8 cellular contexts compared by ENCODE assay signal in the genomic region with DNA sequence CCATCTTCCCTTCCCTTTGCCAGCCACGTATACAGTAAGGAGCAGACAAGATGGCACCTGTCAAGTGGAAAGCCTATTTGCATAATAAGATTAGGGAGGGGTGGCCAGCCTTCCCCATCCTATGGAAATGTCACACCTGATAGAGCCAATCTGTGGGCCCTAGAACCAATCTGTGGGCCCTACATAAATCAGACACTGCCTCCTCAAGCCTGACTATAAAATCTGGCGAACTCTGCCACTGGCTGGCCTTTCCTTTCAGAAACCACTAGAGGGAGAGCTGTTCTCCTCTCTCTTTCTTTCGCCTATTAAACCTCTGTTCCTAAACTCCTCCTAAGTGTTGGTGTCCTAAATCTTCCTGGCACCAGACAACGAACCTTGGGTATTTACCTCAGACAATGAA.
A peak's percentile ranks its signal among the peaks of the same experiment; 100 is the strongest.
DNase-seq lines count a peak whose midpoint lies in the region; ATAC-seq, FAIRE-seq and TF ChIP-seq lines count a peak whose summit lies in the region.
"Had no signal": no experiment of that assay in that cellular context is flagged by ENCODE, and none has a peak within 500 bp of the region (broad histone marks: within the 10 kb centered on the region; RNA-seq: fewer than 3 reads in every experiment).

No MANE protein-coding gene starts in this region.

- no peaks in the 10 kb centered on the region for H3K9me2 ChIP-seq in MM.1S (replicated peaks; ENCODE audit: insufficient read depth, low read length)

- CTCF ChIA-PET in GM12878 (lab: Yijun Ruan, JAX), result interaction anchor here (0.6 to 1.9 kb wide), 8 partner anchors 9 to 534 kb away, joined by 3 to 7 read pairs (median 4); no protein-coding TSS in a partner anchor

- no peak for TF ChIP-seq POLR2A in GM12878 (IDR thresholded peaks at IDR 0.05; ENCODE audit: low read depth, low read length)

- in situ Hi-C loops in GM13977 (cut with MboI; ENCODE audit: low pct_unique_long_range_greater_than_20kb, low sequenced_read_pairs, unreplicated experiment) (no loop called here), GM12878 (cut with MboI) (no loop called here)

- no peak for FAIRE-seq in GM12878 (lab: Jason Lieb, UNC)

- no peak overlapping the region for H3K27ac Mint-ChIP-seq in nephron progenitor cell

- H3K4me3 Mint-ChIP-seq in nephron progenitor cell, result no peak overlapping the region

- H3K9ac ChIP-seq in MM.1S (ENCODE audit: low read length) (no peak overlapping the region), GM12878 (ENCODE audit: control insufficient read depth, insufficient read depth, low read length) (no peak overlapping the region)

- no peaks in the 10 kb centered on the region for H3F3A ChIP-seq in MM.1S (ENCODE audit: insufficient read depth, low read length)

- intact Hi-C loops in GM12878 (cut with micrococcal nuclease; ENCODE audit: unreplicated experiment), result loop anchor here (10.0 kb wide), 1 partner anchor 225 kb away; no protein-coding TSS in a partner anchor

- H3K27ac ChIP-seq in MM.1S (ENCODE audit: low read length), result no peak overlapping the region
- H3K27ac ChIP-seq in GM12878 (ENCODE audit: control insufficient read depth, insufficient read depth), result no peak overlapping the region

- RAD21 ChIA-PET in GM12878 (lab: Charles Lee; ENCODE audit: unreplicated experiment), result no interaction called here

- SMC1A ChIA-PET in GM12878 (lab: Charles Lee; ENCODE audit: uncharacterized antibody, unreplicated experiment), result interaction anchor here (0.9 to 1.6 kb wide), 3 partner anchors 29 to 228 kb away, joined by 3 to 5 read pairs (median 3); no protein-coding TSS in a partner anchor

- no peaks in the 10 kb centered on the region for H3K27me3 ChIP-seq in MM.1S (replicated peaks; ENCODE audit: insufficient read depth, low read length)
- H3K27me3 ChIP-seq in GM12878 (replicated peaks in 1 of 2; ENCODE audit: control insufficient read depth in 2 of 2, insufficient read depth in 2 of 2, low read length in 1 of 2), result no peaks in the 10 kb centered on the region

- no peaks in the 10 kb centered on the region for H3K4me1 Mint-ChIP-seq in nephron progenitor cell

- H4K20me1 ChIP-seq in MM.1S (ENCODE audit: insufficient read depth, low read length) (no peaks in the 10 kb centered on the region), GM12878 (ENCODE audit: control insufficient read depth, insufficient read depth) (no peaks in the 10 kb centered on the region)

- 11% methylated on average over 4 of the region's 4 CpGs for WGBS in GM12878 (ENCODE audit: insufficient coverage, insufficient replicate concordance, low lambda C conversion rate, missing lambda C conversion rate)

- TF ChIP-seq CTCF in GM13977 (IDR thresholded peaks at IDR 0.05; ENCODE audit: extremely low read depth, insufficient read depth, missing control alignments) (peak; percentile 31), MM.1S (IDR thresholded peaks at IDR 0.05; ENCODE audit: low read length) (peak; percentile 15; the same call in 1 of the 2 replicates), GM12878 (IDR thresholded peaks at IDR 0.05 in 2 of 3, conservative IDR thresholded peaks at IDR 0.05 in 1 of 3; ENCODE audit: control insufficient read depth in 2 of 3, extremely low read depth in 1 of 3, insufficient read depth in 1 of 3, low read depth in 3 of 3, low read length in 3 of 3) (peak; percentile 32 to 60 (median 40)), nephron progenitor cell (IDR thresholded peaks at IDR 0.05) (peak; percentile 65), GM10266 (IDR thresholded peaks at IDR 0.05; ENCODE audit: control insufficient read depth, insufficient read depth, low read depth, missing control alignments) (no peak)

- H3K4me3 ChIP-seq in MM.1S (ENCODE audit: low read length) (no peak overlapping the region), GM12878 (no peak overlapping the region)

- DNase-seq in GM13977 (ENCODE audit: low spot score) (no peak), MM.1S (no peak), GM12878 (ENCODE audit: low read depth, low spot score) (no peak), nephron progenitor cell (peak; percentile 32), activated gamma-delta T cell (lab: John Stamatoyannopoulos, UW) (no peak), GM10266 (ENCODE audit: extremely low spot score) (no peak)
- DNase-seq: activated CD4-positive, CD25-positive, alpha-beta regulatory T cell had no signal

- H3K9me3 ChIP-seq in MM.1S (replicated peaks; ENCODE audit: insufficient read depth, low read length), result no peaks in the 10 kb centered on the region
- H3K9me3 ChIP-seq in GM12878 (replicated peaks; ENCODE audit: control insufficient read depth, insufficient read depth, low read length), result no peaks in the 10 kb centered on the region

- no TSS peak for BruUV-seq in GM12878 (replicated peaks; lab: Mats Ljungman, UMichigan)

- POLR2A ChIA-PET in GM12878 (lab: Charles Lee), result no interaction called here

- H3K4me2 ChIP-seq in MM.1S (ENCODE audit: low read depth, low read length), result no peak overlapping the region
- no peak overlapping the region for H3K4me2 ChIP-seq in GM12878 (ENCODE audit: control insufficient read depth, insufficient read depth)

- no peaks in the 10 kb centered on the region for H3K36me3 ChIP-seq in MM.1S (replicated peaks; ENCODE audit: insufficient read depth, low read length)
- no peaks in the 10 kb centered on the region for H3K36me3 ChIP-seq in GM12878 (ENCODE audit: control insufficient read depth in 2 of 2, insufficient read depth in 2 of 2, low read length in 1 of 2)

- no peak for TF ChIP-seq RAD21 in GM12878 (IDR thresholded peaks at IDR 0.05; ENCODE audit: insufficient read depth, low read depth, low read length)

- no peaks in the 10 kb centered on the region for H3K9me3 Mint-ChIP-seq in nephron progenitor cell

- no peak for TF ChIP-seq EP300 in GM12878 (IDR thresholded peaks at IDR 0.05; ENCODE audit: borderline replicate concordance in 1 of 2, control insufficient read depth in 1 of 2, low read depth in 2 of 2, low read length in 2 of 2)

- H2AFZ ChIP-seq in MM.1S (ENCODE audit: low read length) (no peak overlapping the region), GM12878 (ENCODE audit: control insufficient read depth, low read depth, low read length) (peak overlapping the region; percentile 12; the same call in 1 of the 2 replicates)

- H3K36me3 Mint-ChIP-seq in nephron progenitor cell (ENCODE audit: low read depth), result no peaks in the 10 kb centered on the region

- ATAC-seq in GM12878 (peak; percentile 85), GM21825 (IDR thresholded peaks at IDR 0.05; ENCODE audit: unreplicated experiment) (no peak)

- H3K27me3 Mint-ChIP-seq in nephron progenitor cell (ENCODE audit: low read depth, poor library complexity), result no peaks in the 10 kb centered on the region

- no peaks in the 10 kb centered on the region for H3K79me2 ChIP-seq in MM.1S (ENCODE audit: low read length)
- H3K79me2 ChIP-seq in GM12878 (ENCODE audit: control insufficient read depth, insufficient read depth, low read length), result no peaks in the 10 kb centered on the region

- H3K4me1 ChIP-seq in MM.1S (ENCODE audit: low read length), result no peaks in the 10 kb centered on the region
- H3K4me1 ChIP-seq in GM12878 (ENCODE audit: control insufficient read depth, insufficient read depth, low read length), result no peaks in the 10 kb centered on the region

TF ChIP-seq in GM12878, 131 proteins besides CTCF, POLR2A, EP300 and RAD21 (continues in another document):
- TF ChIP-seq, protein P1, sequence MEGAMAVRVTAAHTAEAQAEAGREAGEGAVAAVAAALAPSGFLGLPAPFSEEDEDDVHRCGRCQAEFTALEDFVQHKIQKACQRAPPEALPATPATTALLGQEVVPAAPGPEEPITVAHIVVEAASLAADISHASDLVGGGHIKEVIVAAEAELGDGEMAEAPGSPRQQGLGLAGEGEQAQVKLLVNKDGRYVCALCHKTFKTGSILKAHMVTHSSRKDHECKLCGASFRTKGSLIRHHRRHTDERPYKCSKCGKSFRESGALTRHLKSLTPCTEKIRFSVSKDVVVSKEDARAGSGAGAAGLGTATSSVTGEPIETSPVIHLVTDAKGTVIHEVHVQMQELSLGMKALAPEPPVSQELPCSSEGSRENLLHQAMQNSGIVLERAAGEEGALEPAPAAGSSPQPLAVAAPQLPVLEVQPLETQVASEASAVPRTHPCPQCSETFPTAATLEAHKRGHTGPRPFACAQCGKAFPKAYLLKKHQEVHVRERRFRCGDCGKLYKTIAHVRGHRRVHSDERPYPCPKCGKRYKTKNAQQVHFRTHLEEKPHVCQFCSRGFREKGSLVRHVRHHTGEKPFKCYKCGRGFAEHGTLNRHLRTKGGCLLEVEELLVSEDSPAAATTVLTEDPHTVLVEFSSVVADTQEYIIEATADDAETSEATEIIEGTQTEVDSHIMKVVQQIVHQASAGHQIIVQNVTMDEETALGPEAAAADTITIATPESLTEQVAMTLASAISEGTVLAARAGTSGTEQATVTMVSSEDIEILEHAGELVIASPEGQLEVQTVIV (IDR thresholded peaks at IDR 0.05; ENCODE audit: borderline replicate concordance, partially characterized antibody), result no peak
- TF ChIP-seq, protein P2, sequence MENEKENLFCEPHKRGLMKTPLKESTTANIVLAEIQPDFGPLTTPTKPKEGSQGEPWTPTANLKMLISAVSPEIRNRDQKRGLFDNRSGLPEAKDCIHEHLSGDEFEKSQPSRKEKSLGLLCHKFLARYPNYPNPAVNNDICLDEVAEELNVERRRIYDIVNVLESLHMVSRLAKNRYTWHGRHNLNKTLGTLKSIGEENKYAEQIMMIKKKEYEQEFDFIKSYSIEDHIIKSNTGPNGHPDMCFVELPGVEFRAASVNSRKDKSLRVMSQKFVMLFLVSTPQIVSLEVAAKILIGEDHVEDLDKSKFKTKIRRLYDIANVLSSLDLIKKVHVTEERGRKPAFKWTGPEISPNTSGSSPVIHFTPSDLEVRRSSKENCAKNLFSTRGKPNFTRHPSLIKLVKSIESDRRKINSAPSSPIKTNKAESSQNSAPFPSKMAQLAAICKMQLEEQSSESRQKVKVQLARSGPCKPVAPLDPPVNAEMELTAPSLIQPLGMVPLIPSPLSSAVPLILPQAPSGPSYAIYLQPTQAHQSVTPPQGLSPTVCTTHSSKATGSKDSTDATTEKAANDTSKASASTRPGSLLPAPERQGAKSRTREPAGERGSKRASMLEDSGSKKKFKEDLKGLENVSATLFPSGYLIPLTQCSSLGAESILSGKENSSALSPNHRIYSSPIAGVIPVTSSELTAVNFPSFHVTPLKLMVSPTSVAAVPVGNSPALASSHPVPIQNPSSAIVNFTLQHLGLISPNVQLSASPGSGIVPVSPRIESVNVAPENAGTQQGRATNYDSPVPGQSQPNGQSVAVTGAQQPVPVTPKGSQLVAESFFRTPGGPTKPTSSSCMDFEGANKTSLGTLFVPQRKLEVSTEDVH (IDR thresholded peaks at IDR 0.05; ENCODE audit: low read depth, partially characterized antibody), result no peak
- no peak for TF ChIP-seq KLF5 (IDR thresholded peaks at IDR 0.05; ENCODE audit: partially characterized antibody)
- TF ChIP-seq FOXM1 (IDR thresholded peaks at IDR 0.05; ENCODE audit: low read depth, low read length), result no peak
